20 cellular contexts compared by ENCODE assay signal in the genomic region with DNA sequence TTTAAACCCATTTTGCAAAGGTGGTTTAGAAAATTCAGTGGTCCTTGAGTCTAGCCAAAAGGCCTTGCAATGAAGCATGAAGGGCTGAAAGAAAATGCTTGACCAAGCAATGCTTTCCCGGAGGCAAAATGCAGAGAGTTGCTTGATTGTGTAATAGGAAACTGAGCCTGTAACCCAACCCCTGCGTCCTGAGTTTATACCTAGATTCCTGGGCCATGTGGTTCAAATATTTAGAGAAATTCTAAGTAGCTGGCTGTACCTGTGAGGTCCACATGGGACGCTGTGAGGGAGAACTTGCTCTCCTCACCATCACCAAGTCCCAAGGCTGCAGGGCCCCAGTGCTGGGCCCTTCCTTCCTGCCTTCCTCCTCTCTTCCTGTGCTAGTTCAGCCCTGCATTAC. TPM values are rescaled to one million over a fixed set of nuclear protein-coding genes. Genes with fewer than 3 reads are reported as not detected.
DNase-seq lines count a peak whose midpoint lies in the region; ATAC-seq and TF ChIP-seq lines count a peak whose summit lies in the region.
"Had no signal": no experiment of that assay in that cellular context is flagged by ENCODE, and none has a peak within 500 bp of the region (broad histone marks: within the 10 kb centered on the region; RNA-seq: fewer than 3 reads in every experiment).

No MANE protein-coding gene starts in this region.

- H3K27me3 ChIP-seq in tibial nerve = no peaks in the 10 kb centered on the region
- H3K27me3 ChIP-seq: gastroesophageal sphincter, upper lobe of left lung had no signal

- no peaks in the 10 kb centered on the region for H3K36me3 Mint-ChIP-seq in activated CD8-positive, alpha-beta memory T cell treated with anti-CD3 and anti-CD28 coated beads, Interleukin-2, amount 10 ng/mL, durations not matched to agents 7 days and 5 days
- no peaks in the 10 kb centered on the region for H3K36me3 Mint-ChIP-seq in type B pancreatic cell
- H3K36me3 Mint-ChIP-seq: CD4-positive, CD25-positive, alpha-beta regulatory T cell; naive thymus-derived CD4-positive, alpha-beta T cell; stimulated activated naive B cell treated with anti-CD40 and anti-IgM and Interleukin-4, amounts not matched to agents 10 μg/mL and 1 μg/mL and 100 μg/mL, for 72 hours had no signal

- no peak for TF ChIP-seq POLR2A in tibial nerve (IDR thresholded peaks at IDR 0.05)

- H3K4me1 Mint-ChIP-seq in activated CD8-positive, alpha-beta memory T cell treated with anti-CD3 and anti-CD28 coated beads, Interleukin-2, amount 10 ng/mL, durations not matched to agents 7 days and 5 days = no peaks in the 10 kb centered on the region
- peaks cover 30% of the 10 kb centered on the region for H3K4me1 Mint-ChIP-seq in type B pancreatic cell (ENCODE audit: unreplicated experiment)
- H3K4me1 Mint-ChIP-seq: activated CD4-positive, alpha-beta T cell treated with anti-CD3 and anti-CD28 coated beads for 36 hours; CD4-positive, CD25-positive, alpha-beta regulatory T cell; naive thymus-derived CD4-positive, alpha-beta T cell; stimulated activated naive B cell treated with anti-CD40 and anti-IgM and Interleukin-4, amounts not matched to agents 10 μg/mL and 1 μg/mL and 100 μg/mL, for 72 hours had no signal

- H3K4me1 ChIP-seq in tibial nerve = no peaks in the 10 kb centered on the region
- H3K4me1 ChIP-seq: gastroesophageal sphincter, upper lobe of left lung had no signal

- no peaks in the 10 kb centered on the region for H3K9me3 Mint-ChIP-seq in activated CD8-positive, alpha-beta memory T cell treated with anti-CD3 and anti-CD28 coated beads, Interleukin-2, amount 10 ng/mL, durations not matched to agents 7 days and 5 days (ENCODE audit: low read depth)
- no peaks in the 10 kb centered on the region for H3K9me3 Mint-ChIP-seq in type B pancreatic cell
- H3K9me3 Mint-ChIP-seq: naive thymus-derived CD4-positive, alpha-beta T cell; stimulated activated naive B cell treated with anti-CD40 and anti-IgM and Interleukin-4, amounts not matched to agents 10 μg/mL and 1 μg/mL and 100 μg/mL, for 72 hours had no signal

- H3K4me3 Mint-ChIP-seq in activated CD8-positive, alpha-beta memory T cell treated with anti-CD3 and anti-CD28 coated beads, Interleukin-2, amount 10 ng/mL, durations not matched to agents 7 days and 5 days = no peak overlapping the region
- H3K4me3 Mint-ChIP-seq in type B pancreatic cell = no peak overlapping the region
- H3K4me3 Mint-ChIP-seq: activated CD4-positive, alpha-beta T cell treated with anti-CD3 and anti-CD28 coated beads for 36 hours; CD4-positive, CD25-positive, alpha-beta regulatory T cell; naive thymus-derived CD4-positive, alpha-beta T cell; stimulated activated naive B cell treated with anti-CD40 and anti-IgM and Interleukin-4, amounts not matched to agents 10 μg/mL and 1 μg/mL and 100 μg/mL, for 72 hours had no signal

- CTCF ChIA-PET in activated CD8-positive, alpha-beta memory T cell treated with anti-CD3 and anti-CD28 coated beads, Interleukin-2, amount 10 ng/mL, durations not matched to agents 7 days and 5 days (lab: Charles Lee) = no interaction called here

- 78 to 79% methylated on average over 3 of the region's 3 CpGs for WGBS in tibial nerve, 2 donors

- H3K27ac Mint-ChIP-seq in activated CD8-positive, alpha-beta memory T cell treated with anti-CD3 and anti-CD28 coated beads, Interleukin-2, amount 10 ng/mL, durations not matched to agents 7 days and 5 days = no peak overlapping the region
- H3K27ac Mint-ChIP-seq in type B pancreatic cell = no peak overlapping the region
- H3K27ac Mint-ChIP-seq: activated CD4-positive, alpha-beta T cell treated with anti-CD3 and anti-CD28 coated beads for 36 hours; CD4-positive, CD25-positive, alpha-beta regulatory T cell; naive thymus-derived CD4-positive, alpha-beta T cell; stimulated activated naive B cell treated with anti-CD40 and anti-IgM and Interleukin-4, amounts not matched to agents 10 μg/mL and 1 μg/mL and 100 μg/mL, for 72 hours had no signal

- TF ChIP-seq CTCF in type B pancreatic cell (conservative IDR thresholded peaks at IDR 0.05) (no peak), tibial nerve (IDR thresholded peaks at IDR 0.05) (no peak)

- TF ChIP-seq EP300 in tibial nerve (IDR thresholded peaks at IDR 0.05) = no peak

- H3K27ac ChIP-seq in tibial nerve = no peak overlapping the region
- H3K27ac ChIP-seq: gastroesophageal sphincter, upper lobe of left lung had no signal

- DNase-seq in activated CD8-positive, alpha-beta memory T cell treated with anti-CD3 and anti-CD28 coated beads, Interleukin-2, amount 50 U/mL, for 48 hours = peak; percentile 7
- no peak for DNase-seq in activated CD8-positive, alpha-beta memory T cell treated with anti-CD3 and anti-CD28 coated beads, Interleukin-2, amount 10 ng/mL, durations not matched to agents 7 days and 5 days
- DNase-seq in RPMI7951 (ENCODE audit: low read depth) (peak; percentile 49), iPS-NIHi7 (ENCODE audit: extremely low spot score) (peak; percentile 28), type B pancreatic cell (ENCODE audit: extremely low spot score, unreplicated experiment) (peak; percentile 31), HUDEP-2 (lab: John Stamatoyannopoulos, UW; ENCODE audit: unreplicated experiment in 76 of 76) (no peak), tibial nerve (ENCODE audit: low spot score in 2 of 2) (no peak)
- DNase-seq: activated CD4-positive, alpha-beta T cell treated with anti-CD3 and anti-CD28 coated beads for 36 hours; activated naive CD4-positive, alpha-beta T cell; aorta; CD4-positive, CD25-positive, alpha-beta regulatory T cell; naive thymus-derived CD4-positive, alpha-beta T cell; NCI-H1092; NCI-H2081; NCI-H526; stimulated activated naive B cell treated with anti-CD40 and anti-IgM and Interleukin-4, amounts not matched to agents 10 μg/mL and 1 μg/mL and 100 μg/mL, for 72 hours; T1000; upper lobe of left lung had no signal

- no peak overlapping the region for H3K4me3 ChIP-seq in tibial nerve
- H3K4me3 ChIP-seq: gastroesophageal sphincter, upper lobe of left lung had no signal

- H3K27me3 Mint-ChIP-seq in activated CD8-positive, alpha-beta memory T cell treated with anti-CD3 and anti-CD28 coated beads, Interleukin-2, amount 10 ng/mL, durations not matched to agents 7 days and 5 days = peaks cover 2% of the 10 kb centered on the region
- H3K27me3 Mint-ChIP-seq in type B pancreatic cell = peaks cover 2% of the 10 kb centered on the region

- no peaks in the 10 kb centered on the region for H3K36me3 ChIP-seq in tibial nerve
- H3K36me3 ChIP-seq: gastroesophageal sphincter, upper lobe of left lung had no signal

- no peak for ATAC-seq in activated CD8-positive, alpha-beta memory T cell treated with anti-CD3 and anti-CD28 coated beads, Interleukin-2, amount 10 ng/mL, durations not matched to agents 7 days and 5 days
- no peak for ATAC-seq in SK-N-SH treated with all-trans-retinoic acid at 6 μM for 48 hours
- ATAC-seq: activated CD4-positive, alpha-beta T cell treated with anti-CD3 and anti-CD28 coated beads for 36 hours; gastroesophageal sphincter; naive thymus-derived CD4-positive, alpha-beta T cell; stimulated activated naive B cell treated with anti-CD40 and anti-IgM and Interleukin-4, amounts not matched to agents 10 μg/mL and 1 μg/mL and 100 μg/mL, for 72 hours had no signal

- no peaks in the 10 kb centered on the region for H3K9me3 ChIP-seq in tibial nerve
- H3K9me3 ChIP-seq: gastroesophageal sphincter, upper lobe of left lung had no signal

TF ChIP-seq in SK-N-SH treated with all-trans-retinoic acid at 6 μM for 48 hours, 23 proteins besides CTCF, POLR2A, EP300 and RAD21:
- TF ChIP-seq RARB (CRISPR knock-in tag; IDR thresholded peaks at IDR 0.05) = no peak
- TF ChIP-seq ZC3H10 (CRISPR knock-in tag; IDR thresholded peaks at IDR 0.05) = no peak
- TF ChIP-seq ZFP30 (CRISPR knock-in tag; IDR thresholded peaks at IDR 0.05) = no peak

RNA-seq across cellular contexts. Expression of gene CXCL12, which starts 45.7 kb away (rescaled TPM):
- total RNA-seq in activated CD8-positive, alpha-beta memory T cell treated with anti-CD3 and anti-CD28 coated beads, Interleukin-2, amount 10 ng/mL, durations not matched to agents 7 days and 5 days = not detected
- 29.0 and 30.3 TPM in 2 replicates for total RNA-seq in RPMI7951 (2014; rRNA removed; shearing (Covaris generic))
- total RNA-seq in type B pancreatic cell (ENCODE audit: low replicate concordance) (25.7 and 137 TPM in 2 replicates), tibial nerve (100 to 1,000 TPM in 1 of 4 donors, 10 to 100 TPM in 3; 35.0 to 119 (median 86.4) TPM)
- total RNA-seq: activated CD4-positive, alpha-beta T cell treated with anti-CD3 and anti-CD28 coated beads for 36 hours; CD4-positive, CD25-positive, alpha-beta regulatory T cell; naive thymus-derived CD4-positive, alpha-beta T cell had no signal

Comparison
In these comparisons a context has a peak if more than half of its experiments do, and no peak if none do; other contexts are left out.
1. DNase-seq: peak in activated CD8-positive, alpha-beta memory T cell treated with anti-CD3 and anti-CD28 coated beads, Interleukin-2, amount 50 U/mL, for 48 hours (single experiment), RPMI7951 (single experiment), iPS-NIHi7 (single experiment) and type B pancreatic cell (single experiment); none in activated CD8-positive, alpha-beta memory T cell treated with anti-CD3 and anti-CD28 coated beads, Interleukin-2, amount 10 ng/mL, durations not matched to agents 7 days and 5 days (single experiment), HUDEP-2 (0 of 76) and tibial nerve (0 of 2).
2. RNA of gene CXCL12, which starts 45.7 kb away (total RNA-seq): 25.7 to 137 TPM in type B pancreatic cell, 35.0 to 119 TPM in tibial nerve and 29.0 to 30.3 TPM in RPMI7951; not detected in activated CD8-positive, alpha-beta memory T cell treated with anti-CD3 and anti-CD28 coated beads, Interleukin-2, amount 10 ng/mL, durations not matched to agents 7 days and 5 days; every median in the first group is over 10 times any median in the second.